ENCODE assay signal across 16 cellular contexts in the genomic region with DNA sequence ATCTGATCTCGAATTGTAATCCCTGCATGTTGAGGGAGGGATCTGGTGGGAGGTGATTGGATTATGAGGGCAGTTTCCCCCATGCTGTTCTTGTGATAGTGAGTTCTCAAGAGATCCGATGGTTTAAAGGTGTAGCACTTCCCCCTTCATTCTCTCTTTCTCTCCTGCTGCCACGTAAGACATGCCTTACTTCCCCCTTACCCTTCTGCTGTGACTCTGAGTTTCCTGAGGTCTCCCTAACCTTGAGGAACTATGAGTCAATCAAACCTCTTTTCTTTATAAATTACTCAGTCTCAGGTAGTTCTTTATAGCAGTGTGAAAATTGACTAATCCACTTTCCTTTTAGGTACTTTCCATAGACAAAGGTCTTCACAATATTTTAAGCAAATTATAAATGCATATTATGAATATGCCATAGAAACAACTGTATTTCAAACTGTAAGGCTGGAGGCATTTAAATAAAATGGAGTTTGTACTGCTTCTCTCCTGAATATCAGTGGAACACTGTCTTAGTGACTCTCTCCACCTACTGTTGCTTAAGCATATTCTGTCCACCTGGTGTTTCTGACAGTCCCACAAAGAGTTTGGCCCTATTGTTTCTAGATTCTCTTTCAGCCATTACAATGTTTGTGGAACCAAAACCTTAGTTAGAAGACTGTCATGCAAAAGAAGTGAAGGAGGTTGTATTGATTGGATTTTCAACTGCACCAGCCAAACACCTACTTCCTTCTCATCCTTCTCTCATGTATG. TPM values are rescaled to one million over a fixed set of nuclear protein-coding genes. Genes with fewer than 3 reads are reported as not detected.
DNase-seq lines count a peak whose midpoint lies in the region; ATAC-seq and TF ChIP-seq lines count a peak whose summit lies in the region.
"Had no signal": no experiment of that assay in that cellular context is flagged by ENCODE, and none has a peak within 500 bp of the region (broad histone marks: within the 10 kb centered on the region; RNA-seq: fewer than 3 reads in every experiment).

No MANE protein-coding gene starts in this region.

- no peaks in the 10 kb centered on the region for H3K9me3 ChIP-seq in right atrium auricular region
- H3K9me3 ChIP-seq: gastrocnemius medialis, HAP-1 had no signal

- H3K4me1 ChIP-seq in right atrium auricular region, result no peaks in the 10 kb centered on the region
- H3K4me1 ChIP-seq: gastrocnemius medialis, HAP-1 had no signal

- no peaks in the 10 kb centered on the region for H3K36me3 ChIP-seq in right atrium auricular region
- H3K36me3 ChIP-seq: gastrocnemius medialis, HAP-1 had no signal

- no peak overlapping the region for H3K4me3 ChIP-seq in right atrium auricular region
- H3K4me3 ChIP-seq: gastrocnemius medialis, HAP-1 had no signal

- H3K27me3 ChIP-seq in right atrium auricular region, result no peaks in the 10 kb centered on the region
- H3K27me3 ChIP-seq: gastrocnemius medialis had no signal

- TF ChIP-seq CTCF in right atrium auricular region (IDR thresholded peaks at IDR 0.05), result no peak

- no peak overlapping the region for H3K27ac ChIP-seq in right atrium auricular region
- H3K27ac ChIP-seq: gastrocnemius medialis, KMS-11 had no signal

- peak; percentile 23 for DNase-seq in activated naive CD4-positive, alpha-beta T cell treated with anti-CD3 and anti-CD28 coated beads, Interleukin-2, amount 50 U/mL, for 16 hours
- DNase-seq in activated naive CD4-positive, alpha-beta T cell (lab: John Stamatoyannopoulos, UW), result no peak
- DNase-seq in stimulated activated CD8-positive, alpha-beta memory T cell treated with anti-CD3 and anti-CD28 coated beads, Interleukin-4, amount 100 ng/mL, for 48 hours, result peak; percentile 29
- DNase-seq in amniotic stem cell (lab: John Stamatoyannopoulos, UW), result no peak
- no peak for DNase-seq in right atrium auricular region (ENCODE audit: low spot score)
- DNase-seq: gastrocnemius medialis, NCI-H1930, NCI-H69 had no signal

- ATAC-seq in GM21390 (IDR thresholded peaks at IDR 0.05; ENCODE audit: unreplicated experiment), result peak; percentile 29
- ATAC-seq in HG03565 (IDR thresholded peaks at IDR 0.05; ENCODE audit: unreplicated experiment), result peak; percentile 32
- ATAC-seq in HG03571 (IDR thresholded peaks at IDR 0.05; ENCODE audit: unreplicated experiment), result no peak

RNA-seq across cellular contexts. Expression of a gene that starts 24.3 kb away (rescaled TPM):
- total RNA-seq in right atrium auricular region, result not detected
- total RNA-seq: bronchial epithelial cell, gastrocnemius medialis, mesothelial cell of epicardium, progenitor cell of endocrine pancreas had no signal

Comparison
In these comparisons a context has a peak if more than half of its experiments do, and no peak if none do; other contexts are left out.
1. DNase-seq: peak in activated naive CD4-positive, alpha-beta T cell treated with anti-CD3 and anti-CD28 coated beads, Interleukin-2, amount 50 U/mL, for 16 hours (single experiment) and stimulated activated CD8-positive, alpha-beta memory T cell treated with anti-CD3 and anti-CD28 coated beads, Interleukin-4, amount 100 ng/mL, for 48 hours (single experiment); none in activated naive CD4-positive, alpha-beta T cell (0 of 4), amniotic stem cell (single experiment) and right atrium auricular region (single experiment).